Comparison of ENCODE assay signal across 8 cellular contexts in the genomic region with DNA sequence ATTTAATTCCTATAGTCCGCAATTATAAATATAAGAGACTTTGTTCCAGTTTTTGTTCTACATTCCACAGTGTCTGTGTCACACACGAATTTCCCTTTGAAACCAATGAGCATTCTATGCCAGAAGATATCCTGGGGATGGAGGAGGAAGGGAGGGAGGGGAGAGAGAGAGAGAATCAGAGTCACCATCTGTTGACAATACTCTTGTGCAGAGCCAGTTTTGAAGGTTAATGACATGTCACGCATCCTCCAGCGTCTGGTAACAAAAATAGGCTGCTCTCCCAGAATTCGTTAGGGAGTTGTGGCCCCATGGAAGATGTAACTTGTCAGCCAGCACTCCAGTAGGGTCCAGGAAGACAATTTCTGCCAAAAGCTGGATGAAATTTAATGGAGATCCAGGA.
DNase-seq lines count a peak whose midpoint lies in the region; ATAC-seq and TF ChIP-seq lines count a peak whose summit lies in the region.

No MANE protein-coding gene starts in this region.

- ATAC-seq in HCT116: peak; percentile 72
- ATAC-seq in HG03439 (IDR thresholded peaks at IDR 0.05; ENCODE audit: unreplicated experiment): no peak

- no peaks in the 10 kb centered on the region for H3K9me2 ChIP-seq in HCT116 (ENCODE audit: insufficient read depth)

- RAD21 ChIA-PET in HCT116 (lab: Charles Lee; ENCODE audit: low non-redundant PET in 1 of 2, low total read pairs in 2 of 2, uncharacterized antibody in 2 of 2, unreplicated experiment in 2 of 2): interaction anchor here in 1 of 2 experiments (0.8 kb wide), 1 partner anchor 12 kb away, joined by 4 read pairs; no protein-coding TSS in a partner anchor

- H3K36me3 ChIP-seq in HCT116 (ENCODE audit: control insufficient read depth in 1 of 2, insufficient read depth in 2 of 2, low read length in 2 of 2) (no peaks in the 10 kb centered on the region), H7 (replicated peaks; ENCODE audit: control insufficient read depth, insufficient read depth, low read length) (no peaks in the 10 kb centered on the region)

- peaks cover 5% of the 10 kb centered on the region for H3K36me3 Mint-ChIP-seq in activated T-helper 1 cell treated with anti-CD3 and anti-CD28 coated beads, Interleukin-12 subunit alpha, Interleukin-12 subunit beta, Interleukin-2, Interleukin-4 antibody, amounts not matched to agents 30 ng/mL and 10 ng/mL and 1 ng/mL, durations not matched to agents 14 hours and 24 hours and 36 hours (ENCODE audit: low read depth)

- no peaks in the 10 kb centered on the region for H4K20me1 ChIP-seq in HCT116 (ENCODE audit: insufficient read depth)

- H3K9me3 ChIP-seq in HCT116 (ENCODE audit: control insufficient read depth in 1 of 2, insufficient read depth in 1 of 2, low read depth in 1 of 2, low read length in 2 of 2): no peaks in the 10 kb centered on the region

- intact Hi-C loops in HCT116 (cut with micrococcal nuclease): loop anchor here (1.0 to 5.0 kb wide), 3 partner anchors 66 to 622 kb away; a partner anchor contains a TSS
- intact Hi-C loops in activated T-helper 1 cell treated with anti-CD3 and anti-CD28 coated beads, Interleukin-12 subunit alpha, Interleukin-12 subunit beta, Interleukin-2, Interleukin-4 antibody, amounts not matched to agents 30 ng/mL and 10 ng/mL and 1 ng/mL, durations not matched to agents 14 hours and 24 hours and 36 hours (cut with micrococcal nuclease): loop anchor here (5.0 to 10.0 kb wide), 4 partner anchors 32 to 390 kb away; a partner anchor contains a TSS

- H3K4me3 ChIP-seq in HCT116 (replicated peaks in 1 of 2; ENCODE audit: low read depth in 1 of 2, low read length in 2 of 2): 0 out of 4 replicates have a peak overlapping the region, but pooled peaks of 1 of the 2 experiments have one; percentile 1
- H3K4me3 ChIP-seq in fibroblast of villous mesenchyme (ENCODE audit: low read depth, low read length): no peak overlapping the region
- no peak overlapping the region for H3K4me3 ChIP-seq in skeletal muscle cell (ENCODE audit: low read depth, low read length)
- H3K4me3 ChIP-seq in H7 (ENCODE audit: insufficient read depth, low read depth, low read length): no peak overlapping the region

- H3K4me2 ChIP-seq in HCT116 (ENCODE audit: low read length): peak overlapping the region; percentile 58

- H3K4me1 Mint-ChIP-seq in activated T-helper 1 cell treated with anti-CD3 and anti-CD28 coated beads, Interleukin-12 subunit alpha, Interleukin-12 subunit beta, Interleukin-2, Interleukin-4 antibody, amounts not matched to agents 30 ng/mL and 10 ng/mL and 1 ng/mL, durations not matched to agents 14 hours and 24 hours and 36 hours (ENCODE audit: low read depth): peaks cover 16% of the 10 kb centered on the region

- no peak for TF ChIP-seq POLR2A in HCT116 (IDR thresholded peaks at IDR 0.05; ENCODE audit: borderline replicate concordance, extremely low read depth, insufficient read depth, insufficient read length)

- no peak overlapping the region for H2AFZ ChIP-seq in HCT116 (ENCODE audit: low read depth, low read length, poor library complexity, severe bottlenecking)

- POLR2A ChIA-PET in HCT116 (lab: Charles Lee): interaction anchor here (0.9 to 4.6 kb wide), 16 partner anchors 8 to 602 kb away, joined by 3 to 37 read pairs (median 6); no protein-coding TSS in a partner anchor

- CTCF ChIA-PET in HCT116 (lab: Charles Lee): interaction anchor here (0.6 to 2.3 kb wide), 6 partner anchors 9 to 731 kb away, joined by 3 to 9 read pairs (median 4); no protein-coding TSS in a partner anchor

- no peaks in the 10 kb centered on the region for H3K27me3 ChIP-seq in HCT116 (ENCODE audit: insufficient read depth, low read length)
- peaks cover 4% of the 10 kb centered on the region for H3K27me3 ChIP-seq in H7 (ENCODE audit: control insufficient read depth, insufficient read depth, low read length)

- no peak overlapping the region for H3K4me3 Mint-ChIP-seq in activated T-helper 1 cell treated with anti-CD3 and anti-CD28 coated beads, Interleukin-12 subunit alpha, Interleukin-12 subunit beta, Interleukin-2, Interleukin-4 antibody, amounts not matched to agents 30 ng/mL and 10 ng/mL and 1 ng/mL, durations not matched to agents 14 hours and 24 hours and 36 hours

- H3K9ac ChIP-seq in HCT116 (ENCODE audit: low read length): peak overlapping the region; percentile 61

- H3K79me2 ChIP-seq in HCT116 (ENCODE audit: insufficient read depth, low read length): peaks cover 8% of the 10 kb centered on the region

- TF ChIP-seq RAD21 in HCT116 (IDR thresholded peaks at IDR 0.05; ENCODE audit: low read depth): peak; percentile 22; the same call in 1 of the 2 replicates

- no TSS peak for BruUV-seq in HCT116 (replicated peaks; lab: Mats Ljungman, UMichigan)

- DNase-seq in HCT116 (ENCODE audit: low read depth, low spot score): peak; percentile 83
- peak; percentile 84 for DNase-seq in fibroblast of villous mesenchyme (ENCODE audit: low read depth)
- peak; percentile 75 for DNase-seq in skeletal muscle cell (ENCODE audit: low read depth)
- no peak for DNase-seq in activated T-helper 1 cell treated with anti-CD3 and anti-CD28 coated beads, Interleukin-12 subunit alpha, Interleukin-12 subunit beta, Interleukin-2, Interleukin-4 antibody, amounts not matched to agents 30 ng/mL and 10 ng/mL and 1 ng/mL, durations not matched to agents 14 hours and 24 hours and 36 hours (ENCODE audit: low spot score)
- no peak for DNase-seq in cortex of kidney (lab: John Stamatoyannopoulos, UW)
- no peak for DNase-seq in H7

- peaks cover 12% of the 10 kb centered on the region for H3K9me3 Mint-ChIP-seq in activated T-helper 1 cell treated with anti-CD3 and anti-CD28 coated beads, Interleukin-12 subunit alpha, Interleukin-12 subunit beta, Interleukin-2, Interleukin-4 antibody, amounts not matched to agents 30 ng/mL and 10 ng/mL and 1 ng/mL, durations not matched to agents 14 hours and 24 hours and 36 hours

- H3K27ac ChIP-seq in HCT116 (ENCODE audit: low read depth, low read length): peak overlapping the region; percentile 100

- H3K27ac Mint-ChIP-seq in activated T-helper 1 cell treated with anti-CD3 and anti-CD28 coated beads, Interleukin-12 subunit alpha, Interleukin-12 subunit beta, Interleukin-2, Interleukin-4 antibody, amounts not matched to agents 30 ng/mL and 10 ng/mL and 1 ng/mL, durations not matched to agents 14 hours and 24 hours and 36 hours: no peak overlapping the region

- H3K4me1 ChIP-seq in HCT116 (ENCODE audit: control insufficient read depth in 1 of 2, insufficient read depth in 2 of 2, low read length in 2 of 2): peaks cover 92 to 93% of the 10 kb centered on the region in 2 experiments

- peaks cover 6% of the 10 kb centered on the region for H3K27me3 Mint-ChIP-seq in activated T-helper 1 cell treated with anti-CD3 and anti-CD28 coated beads, Interleukin-12 subunit alpha, Interleukin-12 subunit beta, Interleukin-2, Interleukin-4 antibody, amounts not matched to agents 30 ng/mL and 10 ng/mL and 1 ng/mL, durations not matched to agents 14 hours and 24 hours and 36 hours (ENCODE audit: insufficient read depth)

- TF ChIP-seq CTCF in HCT116 (IDR thresholded peaks at IDR 0.05 in 2 of 3, conservative IDR thresholded peaks at IDR 0.05 in 1 of 3; ENCODE audit: borderline replicate concordance in 1 of 3, insufficient read depth in 1 of 3, low read depth in 2 of 3, low read length in 2 of 3) (no peak), fibroblast of villous mesenchyme (IDR thresholded peaks at IDR 0.05; ENCODE audit: insufficient read depth, low read depth, low read length) (no peak)

TF ChIP-seq in HCT116, 20 proteins besides CTCF, POLR2A, EP300 and RAD21 (continues in another document):
- peak; percentile 77 for TF ChIP-seq FOSL1 (IDR thresholded peaks at IDR 0.05; ENCODE audit: low read depth)
- TF ChIP-seq EZH2phosphoT487 (IDR thresholded peaks at IDR 0.05; ENCODE audit: borderline replicate concordance): no peak
- TF ChIP-seq, protein P1, sequence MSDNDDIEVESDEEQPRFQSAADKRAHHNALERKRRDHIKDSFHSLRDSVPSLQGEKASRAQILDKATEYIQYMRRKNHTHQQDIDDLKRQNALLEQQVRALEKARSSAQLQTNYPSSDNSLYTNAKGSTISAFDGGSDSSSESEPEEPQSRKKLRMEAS (IDR thresholded peaks at IDR 0.05): peak; percentile 43; the same call in 1 of the 2 replicates

TF ChIP-seq in PFSK-1, 5 proteins besides CTCF, POLR2A, EP300 and RAD21:
- TF ChIP-seq POLR2AphosphoS5 (IDR thresholded peaks at IDR 0.05; ENCODE audit: low read depth, low read length) (no peak), FOXP2 (optimal IDR thresholded peaks at IDR 0.05; ENCODE audit: borderline replicate concordance, extremely low read depth, extremely low read length, insufficient read depth) (peak; percentile 36)
- TF ChIP-seq, protein P2, sequence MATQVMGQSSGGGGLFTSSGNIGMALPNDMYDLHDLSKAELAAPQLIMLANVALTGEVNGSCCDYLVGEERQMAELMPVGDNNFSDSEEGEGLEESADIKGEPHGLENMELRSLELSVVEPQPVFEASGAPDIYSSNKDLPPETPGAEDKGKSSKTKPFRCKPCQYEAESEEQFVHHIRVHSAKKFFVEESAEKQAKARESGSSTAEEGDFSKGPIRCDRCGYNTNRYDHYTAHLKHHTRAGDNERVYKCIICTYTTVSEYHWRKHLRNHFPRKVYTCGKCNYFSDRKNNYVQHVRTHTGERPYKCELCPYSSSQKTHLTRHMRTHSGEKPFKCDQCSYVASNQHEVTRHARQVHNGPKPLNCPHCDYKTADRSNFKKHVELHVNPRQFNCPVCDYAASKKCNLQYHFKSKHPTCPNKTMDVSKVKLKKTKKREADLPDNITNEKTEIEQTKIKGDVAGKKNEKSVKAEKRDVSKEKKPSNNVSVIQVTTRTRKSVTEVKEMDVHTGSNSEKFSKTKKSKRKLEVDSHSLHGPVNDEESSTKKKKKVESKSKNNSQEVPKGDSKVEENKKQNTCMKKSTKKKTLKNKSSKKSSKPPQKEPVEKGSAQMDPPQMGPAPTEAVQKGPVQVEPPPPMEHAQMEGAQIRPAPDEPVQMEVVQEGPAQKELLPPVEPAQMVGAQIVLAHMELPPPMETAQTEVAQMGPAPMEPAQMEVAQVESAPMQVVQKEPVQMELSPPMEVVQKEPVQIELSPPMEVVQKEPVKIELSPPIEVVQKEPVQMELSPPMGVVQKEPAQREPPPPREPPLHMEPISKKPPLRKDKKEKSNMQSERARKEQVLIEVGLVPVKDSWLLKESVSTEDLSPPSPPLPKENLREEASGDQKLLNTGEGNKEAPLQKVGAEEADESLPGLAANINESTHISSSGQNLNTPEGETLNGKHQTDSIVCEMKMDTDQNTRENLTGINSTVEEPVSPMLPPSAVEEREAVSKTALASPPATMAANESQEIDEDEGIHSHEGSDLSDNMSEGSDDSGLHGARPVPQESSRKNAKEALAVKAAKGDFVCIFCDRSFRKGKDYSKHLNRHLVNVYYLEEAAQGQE (IDR thresholded peaks at IDR 0.05; ENCODE audit: insufficient read depth in 1 of 2, low read depth in 2 of 2, low read length in 2 of 2): peak in 1 of 2 experiments; percentile 11; a peak in 1 of 4 replicates
TF ChIP-seq in PFSK-1: peak in this region for 2.

Comparison
In these comparisons a context has a peak if more than half of its experiments do, and no peak if none do; other contexts are left out.
1. DNase-seq: peak in HCT116 (single experiment), fibroblast of villous mesenchyme (single experiment) and skeletal muscle cell (single experiment); none in activated T-helper 1 cell treated with anti-CD3 and anti-CD28 coated beads, Interleukin-12 subunit alpha, Interleukin-12 subunit beta, Interleukin-2, Interleukin-4 antibody, amounts not matched to agents 30 ng/mL and 10 ng/mL and 1 ng/mL, durations not matched to agents 14 hours and 24 hours and 36 hours (single experiment), cortex of kidney (single experiment) and H7 (single experiment).